Comparison of ENCODE assay signal across 8 cellular contexts in the genomic region with DNA sequence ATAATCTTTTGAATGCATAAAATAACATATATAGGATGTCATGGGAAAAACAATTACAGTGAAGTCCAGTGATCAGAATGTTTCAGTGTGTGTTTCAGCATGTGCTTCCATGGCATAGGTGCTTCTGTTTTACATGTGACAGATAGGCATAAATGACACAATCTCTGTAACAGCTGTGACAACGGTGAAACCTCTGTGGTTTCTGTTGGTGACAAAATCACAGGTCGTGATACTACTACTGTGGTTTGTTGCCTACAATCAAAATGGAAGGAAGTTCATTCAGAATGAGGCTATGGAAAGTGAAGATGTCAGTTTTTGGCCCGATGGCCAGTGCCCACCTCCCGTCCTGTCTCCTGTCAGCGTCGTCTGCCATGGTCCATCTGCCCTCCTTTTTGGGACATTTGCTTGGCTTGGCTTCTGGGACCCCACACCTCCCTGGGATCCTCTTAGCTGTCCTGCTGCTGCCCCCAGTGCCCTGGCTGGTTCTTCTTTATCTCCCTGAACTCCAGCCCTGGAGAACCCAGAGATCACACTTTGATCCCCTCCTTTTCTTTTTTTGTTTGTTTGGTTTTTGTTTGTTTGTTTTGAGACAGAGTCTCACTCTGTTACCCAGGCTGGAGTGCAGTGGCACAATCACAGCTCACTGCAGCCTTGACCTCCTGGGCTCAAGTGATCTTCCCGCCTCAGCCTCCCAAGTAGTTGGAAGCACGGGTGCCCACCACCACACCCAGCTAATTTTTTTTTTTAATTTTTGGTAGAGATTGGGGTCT.
DNase-seq lines count a peak whose midpoint lies in the region; ATAC-seq and TF ChIP-seq lines count a peak whose summit lies in the region.

No MANE protein-coding gene starts in this region.

- H3K27ac ChIP-seq in DND-41 (ENCODE audit: low read length), result no peak overlapping the region
- H3K27ac ChIP-seq in MM.1S (ENCODE audit: low read length), result no peak overlapping the region
- H3K27ac ChIP-seq in left lung, result peak overlapping the region; percentile 9 to 77

- H3K9me2 ChIP-seq in MM.1S (replicated peaks; ENCODE audit: insufficient read depth, low read length), result no peaks in the 10 kb centered on the region

- H3K36me3 ChIP-seq in DND-41 (ENCODE audit: insufficient read depth, low read length) (no peaks in the 10 kb centered on the region), MM.1S (replicated peaks; ENCODE audit: insufficient read depth, low read length) (no peaks in the 10 kb centered on the region), left lung (peaks cover 0 to 16% of the 10 kb centered on the region in 2 donors)

- H3K4me3 ChIP-seq in DND-41 (ENCODE audit: low read depth in 1 of 2, low read length in 2 of 2) (no peak overlapping the region), MM.1S (ENCODE audit: low read length) (no peak overlapping the region), left lung (peak overlapping the region in 1 of 2 donors; percentile 43)

- no peaks in the 10 kb centered on the region for H3F3A ChIP-seq in MM.1S (ENCODE audit: insufficient read depth, low read length)

- TF ChIP-seq CTCF in DND-41 (IDR thresholded peaks at IDR 0.05; ENCODE audit: borderline replicate concordance, extremely low read depth, low read length, poor library complexity, severe bottlenecking) (no peak), MM.1S (IDR thresholded peaks at IDR 0.05; ENCODE audit: low read length) (no peak), left lung (IDR thresholded peaks at IDR 0.05) (no peak)

- H3K27me3 ChIP-seq in DND-41 (ENCODE audit: insufficient read depth, low read length, poor library complexity), result peaks cover 10% of the 10 kb centered on the region
- H3K27me3 ChIP-seq in MM.1S (replicated peaks; ENCODE audit: insufficient read depth, low read length), result peaks cover 47% of the 10 kb centered on the region
- H3K27me3 ChIP-seq in left lung, result no peaks in the 10 kb centered on the region

- H3K9ac ChIP-seq in DND-41 (ENCODE audit: low read depth, low read length) (no peak overlapping the region), MM.1S (ENCODE audit: low read length) (no peak overlapping the region)

- H3K4me2 ChIP-seq in DND-41 (ENCODE audit: insufficient read depth, low read length), result peak overlapping the region; percentile 31; the same call in 1 of the 2 replicates
- peak overlapping the region; percentile 19; the same call in 1 of the 2 replicates for H3K4me2 ChIP-seq in MM.1S (ENCODE audit: low read depth, low read length)

- intact Hi-C loops in left lung (cut with DNase I), result no loop called here

- 0 out of 2 replicates have a peak overlapping the region, but pooled peaks have one; percentile 4 for H2AFZ ChIP-seq in DND-41 (ENCODE audit: low read depth, low read length)
- H2AFZ ChIP-seq in MM.1S (ENCODE audit: low read length), result no peak overlapping the region

- H3K9me3 ChIP-seq in DND-41 (ENCODE audit: insufficient read depth, low read length, severe bottlenecking) (no peaks in the 10 kb centered on the region), MM.1S (replicated peaks; ENCODE audit: insufficient read depth, low read length) (no peaks in the 10 kb centered on the region), left lung (no peaks in the 10 kb centered on the region)

- peak; percentile 85 for ATAC-seq in DND-41 (ENCODE audit: insufficient read depth, low read depth)
- ATAC-seq in GM21390 (IDR thresholded peaks at IDR 0.05; ENCODE audit: unreplicated experiment), result peak; percentile 92
- no peak for ATAC-seq in left lung

- H3K79me2 ChIP-seq in DND-41 (ENCODE audit: insufficient read depth, low read length) (no peaks in the 10 kb centered on the region), MM.1S (ENCODE audit: low read length) (no peaks in the 10 kb centered on the region)

- H4K20me1 ChIP-seq in DND-41 (ENCODE audit: insufficient read depth, low read length) (no peaks in the 10 kb centered on the region), MM.1S (ENCODE audit: insufficient read depth, low read length) (no peaks in the 10 kb centered on the region)

- DNase-seq in DND-41 (peak; percentile 35), MM.1S (peak; percentile 82), left lung (no peak), AG20443 (ENCODE audit: low spot score) (no peak), DMS53 treated with DMSO at 0.1 percent for 48 hours (lab: John Stamatoyannopoulos, UW; ENCODE audit: unreplicated experiment) (no peak), HuH-7 (ENCODE audit: low spot score) (no peak), NCI-H1105 treated with DMSO at 0.1 percent for 48 hours (lab: John Stamatoyannopoulos, UW) (no peak)

- H3K4me1 ChIP-seq in DND-41 (ENCODE audit: insufficient read depth, low read length), result peaks cover 9% of the 10 kb centered on the region; the same call in 1 of the 2 replicates
- peaks cover 10% of the 10 kb centered on the region for H3K4me1 ChIP-seq in MM.1S (ENCODE audit: low read length)
- peaks cover 7 to 93% of the 10 kb centered on the region in 2 donors for H3K4me1 ChIP-seq in left lung

Comparison
In these comparisons a context has a peak if more than half of its experiments do, and no peak if none do; other contexts are left out.
1. DNase-seq: peak in DND-41 (single experiment) and MM.1S (single experiment); none in left lung (0 of 2), AG20443 (single experiment), DMS53 treated with DMSO at 0.1 percent for 48 hours (single experiment), HuH-7 (single experiment) and NCI-H1105 treated with DMSO at 0.1 percent for 48 hours (single experiment).
2. H3K27ac ChIP-seq: peak in left lung (2 of 2); none in DND-41 (single experiment) and MM.1S (single experiment).